ENCODE assay signal across 19 cellular contexts in genomic region chr2:9673914-9674481, GRCh38.
"Had no signal": no experiment of that assay in that cellular context is flagged by ENCODE, and none has a peak within 500 bp of the region (broad histone marks: within the 10 kb centered on the region; RNA-seq: fewer than 3 reads in every experiment).

No MANE protein-coding gene starts in this region.

- H3K36me3 Mint-ChIP-seq: stimulated activated naive B cell treated with anti-CD40 and anti-IgM and Interleukin-4, amounts not matched to agents 10 μg/mL and 1 μg/mL and 100 μg/mL, for 72 hours; WTC11 had no signal

- H3K9me3 ChIP-seq: colonic mucosa, esophagus squamous epithelium, prostate gland, thyroid gland had no signal

- H3K27ac ChIP-seq: colonic mucosa, esophagus squamous epithelium, prostate gland, skin epidermis, thyroid gland had no signal

- H3K4me3 ChIP-seq: colonic mucosa, esophagus squamous epithelium, prostate gland, skin epidermis, thyroid gland had no signal

- H3K27ac Mint-ChIP-seq: activated naive CD8-positive, alpha-beta T cell treated with anti-CD3 and anti-CD28 coated beads, Interleukin-2, amount 50 U/mL, for 24 hours; nephron; stimulated activated naive B cell treated with anti-CD40 and anti-IgM and Interleukin-4, amounts not matched to agents 10 μg/mL and 1 μg/mL and 100 μg/mL, for 72 hours; T-helper 1 cell treated with Interleukin-12 subunit alpha and Interleukin-12 subunit beta and Interleukin-4 antibody, amounts not matched to agents 30 μg/mL and 1 μg/mL, for 36 hours; WTC11 had no signal

- H3K4me3 Mint-ChIP-seq: activated naive CD8-positive, alpha-beta T cell treated with anti-CD3 and anti-CD28 coated beads, Interleukin-2, amount 50 U/mL, for 24 hours; nephron; stimulated activated naive B cell treated with anti-CD40 and anti-IgM and Interleukin-4, amounts not matched to agents 10 μg/mL and 1 μg/mL and 100 μg/mL, for 72 hours; T-helper 1 cell treated with Interleukin-12 subunit alpha and Interleukin-12 subunit beta and Interleukin-4 antibody, amounts not matched to agents 30 μg/mL and 1 μg/mL, for 36 hours; WTC11 had no signal

- H3K27me3 ChIP-seq: colonic mucosa, esophagus squamous epithelium, thyroid gland had no signal

- H3K4me1 Mint-ChIP-seq: activated naive CD8-positive, alpha-beta T cell treated with anti-CD3 and anti-CD28 coated beads, Interleukin-2, amount 50 U/mL, for 24 hours had no signal

- DNase-seq: activated CD4-positive, alpha-beta T cell treated with anti-CD3 and anti-CD28 coated beads for 48 hours; activated CD8-positive, alpha-beta memory T cell treated with anti-CD3 and anti-CD28 coated beads, Interleukin-2, amount 50 U/mL, for 48 hours; activated naive CD4-positive, alpha-beta T cell treated with Interleukin-2 at 50 U/mL for 16 hours; activated naive CD8-positive, alpha-beta T cell treated with anti-CD3 and anti-CD28 coated beads, Interleukin-2, amount 50 U/mL, for 24 hours; colonic mucosa; esophagus squamous epithelium; glutamatergic neuron; hypothalamus; mesenchymal stem cell; right cardiac atrium; stimulated activated CD4-positive, alpha-beta T cell treated with anti-CD3 and anti-CD28 coated beads, Interleukin-15, amount 100 ng/mL, for 24 hours; stimulated activated CD4-positive, alpha-beta T cell treated with anti-CD3 and anti-CD28 coated beads, Interleukin-4, amount 100 ng/mL, for 1 hour; stimulated activated naive B cell treated with anti-CD40 and anti-IgM and Interleukin-4, amounts not matched to agents 10 μg/mL and 1 μg/mL and 100 μg/mL, for 72 hours; thyroid gland had no signal

- H3K9me3 Mint-ChIP-seq: activated naive CD8-positive, alpha-beta T cell treated with anti-CD3 and anti-CD28 coated beads, Interleukin-2, amount 50 U/mL, for 24 hours; nephron; stimulated activated naive B cell treated with anti-CD40 and anti-IgM and Interleukin-4, amounts not matched to agents 10 μg/mL and 1 μg/mL and 100 μg/mL, for 72 hours; T-helper 1 cell treated with Interleukin-12 subunit alpha and Interleukin-12 subunit beta and Interleukin-4 antibody, amounts not matched to agents 30 μg/mL and 1 μg/mL, for 36 hours; WTC11 had no signal

- ATAC-seq: activated naive CD8-positive, alpha-beta T cell treated with anti-CD3 and anti-CD28 coated beads, Interleukin-2, amount 50 U/mL, for 24 hours; right cardiac atrium; stimulated activated naive B cell treated with anti-CD40 and anti-IgM and Interleukin-4, amounts not matched to agents 10 μg/mL and 1 μg/mL and 100 μg/mL, for 72 hours; WTC11 had no signal

- H3K36me3 ChIP-seq: colonic mucosa, esophagus squamous epithelium, prostate gland, thyroid gland had no signal

- H3K4me1 ChIP-seq: colonic mucosa had no signal

- H3K27me3 Mint-ChIP-seq: activated naive CD8-positive, alpha-beta T cell treated with anti-CD3 and anti-CD28 coated beads, Interleukin-2, amount 50 U/mL, for 24 hours; stimulated activated naive B cell treated with anti-CD40 and anti-IgM and Interleukin-4, amounts not matched to agents 10 μg/mL and 1 μg/mL and 100 μg/mL, for 72 hours had no signal
